Comparison of ENCODE assay signal across 21 cellular contexts in genomic region chr1:112689196-112689841, GRCh38. TPM values are rescaled to one million over a fixed set of nuclear protein-coding genes. Genes with fewer than 3 reads are reported as not detected.
A peak's percentile ranks its signal among the peaks of the same experiment; 100 is the strongest.
DNase-seq lines count a peak whose midpoint lies in the region; ATAC-seq and TF ChIP-seq lines count a peak whose summit lies in the region.
"Had no signal": no experiment of that assay in that cellular context is flagged by ENCODE, and none has a peak within 500 bp of the region (broad histone marks: within the 10 kb centered on the region; RNA-seq: fewer than 3 reads in every experiment).

No MANE protein-coding gene starts in this region.

- ATAC-seq in heart right ventricle, result peak in 6 of 8 donors; percentile 20 to 36 (median 27)
- ATAC-seq in HG02884 (IDR thresholded peaks at IDR 0.05; ENCODE audit: unreplicated experiment), result no peak
- ATAC-seq: left lobe of liver; stimulated activated memory B cell treated with anti-CD40 and anti-IgM and Interleukin-4, amounts not matched to agents 10 μg/mL and 1 μg/mL and 100 μg/mL, for 72 hours had no signal

- H3K4me1 ChIP-seq in heart right ventricle (peaks cover 0 to 25% (median 5%) of the 10 kb centered on the region in 9 donors), spleen (peaks cover 0 to 29% (median 7%) of the 10 kb centered on the region in 6 donors)
- H3K4me1 ChIP-seq: SJSA1, thyroid gland had no signal

- TF ChIP-seq CTCF in RWPE1 (conservative IDR thresholded peaks at IDR 0.05; ENCODE audit: low read depth) (no peak), heart right ventricle (IDR thresholded peaks at IDR 0.05) (no peak), spleen (IDR thresholded peaks at IDR 0.05 in 8 of 11, conservative IDR thresholded peaks at IDR 0.05 in 3 of 11) (no peak)

- no peak for DNase-seq in RWPE1 (ENCODE audit: low spot score)
- DNase-seq in heart right ventricle, result no peak
- peak; percentile 46 for DNase-seq in spleen
- no peak for DNase-seq in DMS114 treated with DMSO at 0.1 percent for 48 hours (lab: John Stamatoyannopoulos, UW; ENCODE audit: unreplicated experiment)
- DNase-seq in NCI-H526 treated with DMSO at 0.1 percent for 48 hours (lab: John Stamatoyannopoulos, UW), result no peak
- DNase-seq: activated CD4-positive, alpha-beta T cell treated with anti-CD3 and anti-CD28 coated beads, Interleukin-2, amount 50 U/mL, for 4 hours; activated T-cell treated with anti-CD3 and anti-CD28 coated beads for 4 hours; amniotic stem cell; central memory CD4-positive, alpha-beta T cell; erythroblast; NCI-H1694; retina; T-helper 2 cell; thyroid gland; WERI-Rb-1 had no signal

- CTCF ChIA-PET in RWPE1 (lab: Yijun Ruan, JAX), result no interaction called here

- intact Hi-C loops in heart right ventricle (cut with DNase I) (no loop called here), spleen (cut with DNase I; ENCODE audit: low total_unique reads) (no loop called here)

- no peak for TF ChIP-seq POLR2A in spleen (IDR thresholded peaks at IDR 0.05)

- H3K4me3 ChIP-seq in heart right ventricle, result no peak overlapping the region
- no peak overlapping the region for H3K4me3 ChIP-seq in spleen
- H3K4me3 ChIP-seq: SJSA1, thyroid gland had no signal

- H3K9me3 ChIP-seq in heart right ventricle (no peaks in the 10 kb centered on the region), spleen (no peaks in the 10 kb centered on the region)
- H3K9me3 ChIP-seq: neutrophil, SJSA1, thyroid gland had no signal

- POLR2A ChIA-PET in RWPE1 (lab: Yijun Ruan, JAX; ENCODE audit: low non-redundant PET), result no interaction called here

- H3K27me3 ChIP-seq in heart right ventricle (no peaks in the 10 kb centered on the region), spleen (replicated peaks in 1 of 7) (no peaks in the 10 kb centered on the region)
- H3K27me3 ChIP-seq: neutrophil, SJSA1, thyroid gland had no signal

- peak overlapping the region; percentile 80; the same call in 1 of the 2 replicates for H3K27ac ChIP-seq in RWPE1
- H3K27ac ChIP-seq in heart right ventricle, result peak overlapping the region in 6 of 10 donors; percentile 19 to 76 (median 39)
- peak overlapping the region in 3 of 8 donors; percentile 9 to 32 (median 26) for H3K27ac ChIP-seq in spleen
- H3K27ac ChIP-seq: HL-60, neutrophil, SJSA1, thyroid gland, WERI-Rb-1 had no signal

- 79 to 83% methylated on average over 9 of the region's 9 CpGs for WGBS in heart right ventricle, 2 donors
- 91 to 93% (median 92%) methylated on average over 8 to 9 of the region's 9 CpGs for WGBS in spleen, 5 donors

- H3K36me3 ChIP-seq in heart right ventricle (peaks cover 0 to 82% (median 27%) of the 10 kb centered on the region in 9 donors), spleen (peaks cover 0 to 68% (median 42%) of the 10 kb centered on the region in 6 donors)
- H3K36me3 ChIP-seq: neutrophil had no signal

RNA-seq across cellular contexts. Expression of gene MOV10, which starts 14.9 kb away (rescaled TPM):
- 10 to 100 TPM in 8 of 10 donors, 1 to 10 TPM in 2; 6.3 to 25.8 (median 13.9) TPM for total RNA-seq in heart right ventricle
- 10 to 100 TPM; 17.8 to 69.4 TPM for polyA plus RNA-seq in heart right ventricle
- 10 to 100 TPM; 45.5 to 92.3 (median 60.2) TPM for total RNA-seq in spleen
- 10 to 100 TPM; 23.5 to 62.5 (median 50.8) TPM for polyA plus RNA-seq in spleen

RNA-seq across cellular contexts. Expression of gene RHOC, which starts 17.6 kb away (rescaled TPM):
- total RNA-seq in heart right ventricle, result 100 to 1,000 TPM; 115 to 225 (median 158) TPM
- 100 to 1,000 TPM; 156 to 408 TPM for polyA plus RNA-seq in heart right ventricle
- total RNA-seq in spleen, result 100 to 1,000 TPM; 125 to 292 (median 210) TPM
- 100 to 1,000 TPM; 120 to 323 (median 153) TPM for polyA plus RNA-seq in spleen

RNA-seq across cellular contexts. Expression of gene PPM1J, which starts 25.8 kb away (rescaled TPM):
- total RNA-seq in heart right ventricle, result 10 to 100 TPM in 1 of 10 donors, 1 to 10 TPM in 9; 5.8 to 11.0 (median 8.5) TPM
- 1 to 10 TPM; 2.4 to 8.4 TPM for polyA plus RNA-seq in heart right ventricle
- 1 to 10 TPM in 5 of 7 donors, under 1 TPM in 2; 0.51 to 1.8 (median 1.3) TPM for total RNA-seq in spleen
- 1 to 10 TPM; 1.3 to 1.9 (median 1.5) TPM for polyA plus RNA-seq in spleen
- total RNA-seq: SJSA1 had no signal
